Comparison of ENCODE assay signal across 11 cellular contexts in genomic region chr2:184004945-184005672, GRCh38.
DNase-seq lines count a peak whose midpoint lies in the region; ATAC-seq and TF ChIP-seq lines count a peak whose summit lies in the region.
"Had no signal": no experiment of that assay in that cellular context is flagged by ENCODE, and none has a peak within 500 bp of the region (broad histone marks: within the 10 kb centered on the region; RNA-seq: fewer than 3 reads in every experiment).

No MANE protein-coding gene starts in this region.

- ATAC-seq in GM18868 (IDR thresholded peaks at IDR 0.05; ENCODE audit: unreplicated experiment): peak; percentile 46
- ATAC-seq in GM21723 (IDR thresholded peaks at IDR 0.05; ENCODE audit: unreplicated experiment): peak; percentile 57
- peak; percentile 34 for ATAC-seq in HG03378 (IDR thresholded peaks at IDR 0.05; ENCODE audit: unreplicated experiment)
- no peak for ATAC-seq in activated CD8-positive, alpha-beta T cell treated with anti-CD3 and anti-CD28 coated beads, Interleukin-2, amount 10 ng/mL, durations not matched to agents 7 days and 5 days

- H3K9me3 Mint-ChIP-seq in glutamatergic neuron (ENCODE audit: unreplicated experiment): no peaks in the 10 kb centered on the region
- H3K9me3 Mint-ChIP-seq in activated CD8-positive, alpha-beta T cell treated with anti-CD3 and anti-CD28 coated beads, Interleukin-2, amount 10 ng/mL, durations not matched to agents 7 days and 5 days (ENCODE audit: insufficient read depth): no peaks in the 10 kb centered on the region

- 79 to 87% methylated on average over 2 of the region's 2 CpGs for WGBS in esophagus squamous epithelium, 2 donors

- peak overlapping the region; percentile 68 for H3K27ac Mint-ChIP-seq in glutamatergic neuron (ENCODE audit: unreplicated experiment)
- H3K27ac Mint-ChIP-seq in activated CD8-positive, alpha-beta T cell treated with anti-CD3 and anti-CD28 coated beads, Interleukin-2, amount 10 ng/mL, durations not matched to agents 7 days and 5 days: no peak overlapping the region
- H3K27ac Mint-ChIP-seq: HFFc6 had no signal

- no peak for TF ChIP-seq POLR2A in esophagus squamous epithelium (IDR thresholded peaks at IDR 0.05)

- intact Hi-C loops in esophagus squamous epithelium (cut with DNase I): no loop called here

- H3K36me3 ChIP-seq in esophagus squamous epithelium: no peaks in the 10 kb centered on the region

- in situ Hi-C loops in ACHN (cut with HindIII; ENCODE audit: low pct_ligation_motif_present, low pct_unique_long_range_greater_than_20kb, low sequenced_read_pairs): no loop called here

- H3K27me3 ChIP-seq in esophagus squamous epithelium: no peaks in the 10 kb centered on the region

- H3K4me3 ChIP-seq in esophagus squamous epithelium: no peak overlapping the region

- H3K36me3 Mint-ChIP-seq in glutamatergic neuron (ENCODE audit: unreplicated experiment): no peaks in the 10 kb centered on the region
- H3K36me3 Mint-ChIP-seq in activated CD8-positive, alpha-beta T cell treated with anti-CD3 and anti-CD28 coated beads, Interleukin-2, amount 10 ng/mL, durations not matched to agents 7 days and 5 days (ENCODE audit: low read depth): no peaks in the 10 kb centered on the region

- DNase-seq in glutamatergic neuron (no peak), ACHN (no peak), esophagus squamous epithelium (lab: John Stamatoyannopoulos, UW) (no peak)
- no peak for DNase-seq in activated CD8-positive, alpha-beta T cell treated with anti-CD3 and anti-CD28 coated beads, Interleukin-2, amount 10 ng/mL, durations not matched to agents 7 days and 5 days
- no peak for DNase-seq in activated naive CD4-positive, alpha-beta T cell treated with anti-CD3 and anti-CD28 coated beads, Interleukin-2, amount 50 U/mL, for 16 hours
- DNase-seq: activated effector memory CD4-positive, alpha-beta T cell treated with Interleukin-2 at 50 U/mL for 16 hours; HFFc6; NCI-H1436 had no signal

- H3K27me3 Mint-ChIP-seq in glutamatergic neuron (ENCODE audit: unreplicated experiment): no peaks in the 10 kb centered on the region
- no peaks in the 10 kb centered on the region for H3K27me3 Mint-ChIP-seq in activated CD8-positive, alpha-beta T cell treated with anti-CD3 and anti-CD28 coated beads, Interleukin-2, amount 10 ng/mL, durations not matched to agents 7 days and 5 days (ENCODE audit: low read depth)

- TF ChIP-seq CTCF in glutamatergic neuron (IDR thresholded peaks at IDR 0.05; ENCODE audit: partially characterized antibody, unreplicated experiment): no peak
- TF ChIP-seq CTCF in esophagus squamous epithelium (IDR thresholded peaks at IDR 0.05): no peak

- no peak overlapping the region for H3K27ac ChIP-seq in esophagus squamous epithelium

- H3K9me3 ChIP-seq in esophagus squamous epithelium: no peaks in the 10 kb centered on the region

- CTCF ChIA-PET in activated CD8-positive, alpha-beta T cell treated with anti-CD3 and anti-CD28 coated beads, Interleukin-2, amount 10 ng/mL, durations not matched to agents 7 days and 5 days (lab: Charles Lee): no interaction called here

- POLR2A ChIA-PET in activated CD8-positive, alpha-beta T cell treated with anti-CD3 and anti-CD28 coated beads, Interleukin-2, amount 10 ng/mL, durations not matched to agents 7 days and 5 days (lab: Charles Lee): no interaction called here

- no peak overlapping the region for H3K4me3 Mint-ChIP-seq in glutamatergic neuron (ENCODE audit: unreplicated experiment)
- H3K4me3 Mint-ChIP-seq in activated CD8-positive, alpha-beta T cell treated with anti-CD3 and anti-CD28 coated beads, Interleukin-2, amount 10 ng/mL, durations not matched to agents 7 days and 5 days: no peak overlapping the region
- H3K4me3 Mint-ChIP-seq: HFFc6 had no signal

- no peaks in the 10 kb centered on the region for H3K4me1 ChIP-seq in esophagus squamous epithelium

- H3K4me1 Mint-ChIP-seq in glutamatergic neuron (ENCODE audit: low read depth, unreplicated experiment): peaks cover 8% of the 10 kb centered on the region
- no peaks in the 10 kb centered on the region for H3K4me1 Mint-ChIP-seq in activated CD8-positive, alpha-beta T cell treated with anti-CD3 and anti-CD28 coated beads, Interleukin-2, amount 10 ng/mL, durations not matched to agents 7 days and 5 days (ENCODE audit: low read depth)
